ENCODE assay signal across 25 cellular contexts in genomic region chr19:23049256-23049655, GRCh38. TPM values are rescaled to one million over a fixed set of nuclear protein-coding genes. Genes with fewer than 3 reads are reported as not detected.
"Had no signal": no experiment of that assay in that cellular context is flagged by ENCODE, and none has a peak within 500 bp of the region (broad histone marks: within the 10 kb centered on the region; RNA-seq: fewer than 3 reads in every experiment).

No MANE protein-coding gene starts in this region.

- DNase-seq: stimulated activated CD4-positive, alpha-beta T cell treated with anti-CD3 and anti-CD28 coated beads, Interleukin-2, amount 100 ng/mL, for 48 hours; stimulated activated CD4-positive, alpha-beta T cell treated with anti-CD3 and anti-CD28 coated beads, Interleukin-4, amount 100 ng/mL, for 1 hour; stimulated activated CD4-positive, alpha-beta T cell treated with anti-CD3 and anti-CD28 coated beads, Interleukin-4, amount 100 ng/mL, for 24 hours; stimulated activated CD4-positive, alpha-beta T cell treated with anti-CD3 and anti-CD28 coated beads, Interleukin-4, amount 100 ng/mL, for 4 hours; stimulated activated CD8-positive, alpha-beta memory T cell treated with anti-CD3 and anti-CD28 coated beads, Interleukin-4, amount 100 ng/mL, for 48 hours; stimulated activated naive B cell treated with anti-CD40 and anti-IgM and Interleukin-4, amounts not matched to agents 10 μg/mL and 1 μg/mL and 100 μg/mL, for 72 hours; stimulated activated naive CD4-positive, alpha-beta T cell; stimulated activated naive CD4-positive, alpha-beta T cell treated with Interleukin-2 at 50 U/mL for 16 hours; stimulated activated naive CD8-positive, alpha-beta T cell treated with anti-CD3 and anti-CD28 coated beads, Interleukin-15, amount 100 ng/mL, for 72 hours; stimulated activated naive CD8-positive, alpha-beta T cell treated with anti-CD3 and anti-CD28 coated beads, Interleukin-15, Interleukin-2, amounts not matched to agents 100 U/mL and 50 U/mL, for 24 hours; stomach; substantia nigra; testis; thyroid gland; tibial artery; transverse colon; upper lobe of left lung; upper lobe of right lung; uterus had no signal

- H3K4me3 ChIP-seq: stomach, suprapubic skin, testis, thoracic aorta, thyroid gland, tibial artery, tibial nerve, transverse colon, upper lobe of left lung, upper lobe of right lung, uterus, vagina had no signal

- H3K9me3 ChIP-seq: testis, thoracic aorta, thyroid gland, tibial artery, upper lobe of right lung, uterus, vagina had no signal

- H3K4me1 ChIP-seq: stomach, suprapubic skin, testis, thyroid gland, tibial artery, tibial nerve, transverse colon, upper lobe of left lung, upper lobe of right lung, uterus, vagina had no signal

- ATAC-seq: stimulated activated effector memory CD8-positive, alpha-beta T cell treated with anti-CD3 and anti-CD28 coated beads, Interleukin-12 subunit alpha, Interleukin-12 subunit beta, amount 100 ng/mL, for 72 hours; stimulated activated memory B cell treated with anti-CD40 and anti-IgM and Interleukin-4, amounts not matched to agents 10 μg/mL and 1 μg/mL and 100 μg/mL, for 72 hours; stimulated activated naive B cell treated with anti-CD40 and anti-IgM and Interleukin-4, amounts not matched to agents 10 μg/mL and 1 μg/mL and 100 μg/mL, for 72 hours; stimulated activated naive CD8-positive, alpha-beta T cell treated with anti-CD3 and anti-CD28 coated beads, Interleukin-15, amount 100 ng/mL, for 72 hours; stimulated activated naive CD8-positive, alpha-beta T cell treated with anti-CD3 and anti-CD28 coated beads, Interleukin-15, Interleukin-2, amounts not matched to agents 100 U/mL and 50 U/mL, for 24 hours; upper lobe of right lung had no signal

- H3K36me3 ChIP-seq: stomach, suprapubic skin, thoracic aorta, thyroid gland, tibial artery, tibial nerve, transverse colon, upper lobe of left lung, upper lobe of right lung, uterus, vagina had no signal

- H3K27me3 ChIP-seq: stomach, suprapubic skin, testis, thyroid gland, tibial artery, tibial nerve, transverse colon, upper lobe of left lung, upper lobe of right lung, uterus, vagina had no signal

- H3K27ac ChIP-seq: stomach, suprapubic skin, testis, thoracic aorta, thyroid gland, tibial artery, tibial nerve, transverse colon, upper lobe of left lung, upper lobe of right lung, uterus, vagina had no signal

RNA-seq across cellular contexts. Expression of gene ZNF728, which starts 46.3 kb away (rescaled TPM):
- polyA plus RNA-seq: stomach had no signal
